In genomic region chr21:46021978-46022544, GRCh38 we compare ENCODE assay signal across 12 cellular contexts. TPM values are rescaled to one million over a fixed set of nuclear protein-coding genes. Genes with fewer than 3 reads are reported as not detected.
DNase-seq lines count a peak whose midpoint lies in the region; ATAC-seq and TF ChIP-seq lines count a peak whose summit lies in the region.
"Had no signal": no experiment of that assay in that cellular context is flagged by ENCODE, and none has a peak within 500 bp of the region (broad histone marks: within the 10 kb centered on the region; RNA-seq: fewer than 3 reads in every experiment).

No MANE protein-coding gene starts in this region.

- H3K9me3 ChIP-seq in right cardiac atrium (ENCODE audit: control insufficient read depth, low read length): no peaks in the 10 kb centered on the region
- H3K9me3 ChIP-seq: adrenal gland had no signal

- no peaks in the 10 kb centered on the region for H3K36me3 ChIP-seq in BJ (ENCODE audit: control insufficient read depth, insufficient read depth, low read length)
- H3K36me3 ChIP-seq in rectal smooth muscle tissue (ENCODE audit: control insufficient read depth, insufficient read depth, low read length): no peaks in the 10 kb centered on the region
- H3K36me3 ChIP-seq: adrenal gland had no signal

- no peak overlapping the region for H3K4me3 ChIP-seq in BJ (ENCODE audit: low read depth, low read length)
- no peak overlapping the region for H3K4me3 ChIP-seq in right cardiac atrium (ENCODE audit: low read length)
- peak overlapping the region; percentile 51 for H3K4me3 ChIP-seq in rectal smooth muscle tissue (ENCODE audit: low read length)
- H3K4me3 ChIP-seq: adrenal gland had no signal

- no peaks in the 10 kb centered on the region for H3K27me3 ChIP-seq in BJ (ENCODE audit: control insufficient read depth, insufficient read depth, low read length)
- no peaks in the 10 kb centered on the region for H3K27me3 ChIP-seq in right cardiac atrium (ENCODE audit: control insufficient read depth, insufficient read depth)
- H3K27me3 ChIP-seq in rectal smooth muscle tissue (ENCODE audit: control insufficient read depth, insufficient read depth, low read length): no peaks in the 10 kb centered on the region

- CTCF ChIA-PET in BJ (lab: Yijun Ruan, JAX): interaction anchor here (0.8 to 2.6 kb wide), 5 partner anchors 9 to 78 kb away, joined by 3 to 6 read pairs (median 4); no protein-coding TSS in a partner anchor

- WGBS in right cardiac atrium: 79% methylated on average over 23 of the region's 23 CpGs

- H3K4me1 ChIP-seq in right cardiac atrium (ENCODE audit: control insufficient read depth, insufficient read depth, low read length) (no peaks in the 10 kb centered on the region), rectal smooth muscle tissue (ENCODE audit: control insufficient read depth, insufficient read depth, low read length) (peaks cover 58% of the 10 kb centered on the region)
- H3K4me1 ChIP-seq: adrenal gland had no signal

- DNase-seq in BJ (ENCODE audit: low read depth): peak; percentile 19
- DNase-seq in amniotic epithelial cell (ENCODE audit: low read depth): peak; percentile 64
- DNase-seq in right cardiac atrium: peak; percentile 81 to 88 (median 86)
- no peak for DNase-seq in caudate nucleus (lab: John Stamatoyannopoulos, UW)
- DNase-seq: NCI-H187 treated with DMSO at 0.1 percent for 48 hours; stimulated activated naive CD4-positive, alpha-beta T cell treated with Interleukin-2 at 50 U/mL for 16 hours had no signal

- intact Hi-C loops in right cardiac atrium (cut with DNase I): no loop called here

- H3K9ac ChIP-seq in rectal smooth muscle tissue (ENCODE audit: low read length): no peak overlapping the region

- ATAC-seq in right cardiac atrium: peak; percentile 74 to 79
- ATAC-seq in GM19463 (IDR thresholded peaks at IDR 0.05; ENCODE audit: unreplicated experiment): no peak
- ATAC-seq in HG02610 (IDR thresholded peaks at IDR 0.05; ENCODE audit: unreplicated experiment): no peak
- ATAC-seq in HG02938 (IDR thresholded peaks at IDR 0.05; ENCODE audit: unreplicated experiment): no peak

- POLR2A ChIA-PET in BJ (lab: Charles Lee): interaction anchor here (0.6 kb wide), 1 partner anchor 21 kb away, joined by 3 read pairs; no protein-coding TSS in a partner anchor

- peak overlapping the region; percentile 5 for H3K27ac ChIP-seq in right cardiac atrium (ENCODE audit: low read length)
- H3K27ac ChIP-seq in rectal smooth muscle tissue (ENCODE audit: low read depth, low read length): peak overlapping the region; percentile 94
- no peak overlapping the region for H3K27ac ChIP-seq in caudate nucleus (ENCODE audit: low read depth, low read length)
- H3K27ac ChIP-seq: adrenal gland, C4-2B had no signal

- no peak for TF ChIP-seq CTCF in BJ (IDR thresholded peaks at IDR 0.05; ENCODE audit: insufficient read depth, low read depth, low read length)

RNA-seq across cellular contexts. Expression of gene COL6A1, which starts 40.5 kb away (rescaled TPM):
- polyA plus RNA-seq in BJ (2011; rRNA removed) (220 and 672 TPM in 2 replicates), right cardiac atrium (165 TPM)
- 103 and 155 TPM in 2 replicates for polyA minus RNA-seq in BJ (2011; rRNA and poly(A)+ RNA removed)
- total RNA-seq in right cardiac atrium: 100 to 1,000 TPM; 112 to 192 (median 171) TPM

Comparison
In these comparisons a context has a peak if more than half of its experiments do, and no peak if none do; other contexts are left out.
1. DNase-seq: peak in BJ (single experiment), amniotic epithelial cell (single experiment) and right cardiac atrium (3 of 3); none in caudate nucleus (0 of 61).
2. ATAC-seq: peak in right cardiac atrium (2 of 2); none in GM19463 (single experiment), HG02610 (single experiment) and HG02938 (single experiment).